1 cellular context compared by ENCODE assay signal in the genomic region with DNA sequence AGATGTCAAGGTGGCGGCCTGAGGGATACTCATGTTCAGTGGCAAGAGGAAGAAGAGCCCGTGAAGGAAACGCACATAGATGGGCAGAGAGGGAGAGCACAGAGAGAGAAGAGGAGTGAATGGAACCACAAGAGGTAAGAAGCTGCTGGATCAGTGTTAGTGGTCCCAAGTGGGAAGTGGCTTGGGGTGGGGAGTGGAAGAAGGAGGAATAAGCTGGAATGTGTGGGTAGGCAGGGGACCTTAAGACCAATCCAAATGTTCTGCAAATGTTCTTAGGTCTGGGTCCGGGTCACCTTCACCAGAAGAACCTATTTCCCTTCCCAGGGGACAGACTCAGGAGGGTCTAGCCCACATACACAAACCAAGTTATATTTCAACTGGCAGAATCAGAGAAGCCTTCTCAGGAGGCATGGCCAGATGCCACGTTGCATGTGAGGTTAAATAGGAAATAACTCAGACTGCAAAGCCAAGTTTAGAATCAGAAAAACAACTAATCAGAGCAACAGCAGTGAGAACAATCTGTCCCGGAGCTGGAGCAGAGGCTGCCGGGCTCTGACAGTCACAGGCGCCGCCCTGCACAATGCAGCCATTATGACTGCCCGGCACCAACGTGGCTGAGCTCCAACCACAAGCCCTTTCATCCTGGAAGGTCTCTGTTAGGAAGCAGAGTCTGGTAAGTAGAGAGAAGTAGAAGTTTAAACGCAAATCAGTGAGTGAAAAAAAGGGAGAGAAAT.
TF ChIP-seq lines count a peak whose summit lies in the region.

No MANE protein-coding gene starts in this region.

TF ChIP-seq in HCT116, 20 proteins besides CTCF, POLR2A, EP300 and RAD21 (continued from another document):
- TF ChIP-seq, protein P1, sequence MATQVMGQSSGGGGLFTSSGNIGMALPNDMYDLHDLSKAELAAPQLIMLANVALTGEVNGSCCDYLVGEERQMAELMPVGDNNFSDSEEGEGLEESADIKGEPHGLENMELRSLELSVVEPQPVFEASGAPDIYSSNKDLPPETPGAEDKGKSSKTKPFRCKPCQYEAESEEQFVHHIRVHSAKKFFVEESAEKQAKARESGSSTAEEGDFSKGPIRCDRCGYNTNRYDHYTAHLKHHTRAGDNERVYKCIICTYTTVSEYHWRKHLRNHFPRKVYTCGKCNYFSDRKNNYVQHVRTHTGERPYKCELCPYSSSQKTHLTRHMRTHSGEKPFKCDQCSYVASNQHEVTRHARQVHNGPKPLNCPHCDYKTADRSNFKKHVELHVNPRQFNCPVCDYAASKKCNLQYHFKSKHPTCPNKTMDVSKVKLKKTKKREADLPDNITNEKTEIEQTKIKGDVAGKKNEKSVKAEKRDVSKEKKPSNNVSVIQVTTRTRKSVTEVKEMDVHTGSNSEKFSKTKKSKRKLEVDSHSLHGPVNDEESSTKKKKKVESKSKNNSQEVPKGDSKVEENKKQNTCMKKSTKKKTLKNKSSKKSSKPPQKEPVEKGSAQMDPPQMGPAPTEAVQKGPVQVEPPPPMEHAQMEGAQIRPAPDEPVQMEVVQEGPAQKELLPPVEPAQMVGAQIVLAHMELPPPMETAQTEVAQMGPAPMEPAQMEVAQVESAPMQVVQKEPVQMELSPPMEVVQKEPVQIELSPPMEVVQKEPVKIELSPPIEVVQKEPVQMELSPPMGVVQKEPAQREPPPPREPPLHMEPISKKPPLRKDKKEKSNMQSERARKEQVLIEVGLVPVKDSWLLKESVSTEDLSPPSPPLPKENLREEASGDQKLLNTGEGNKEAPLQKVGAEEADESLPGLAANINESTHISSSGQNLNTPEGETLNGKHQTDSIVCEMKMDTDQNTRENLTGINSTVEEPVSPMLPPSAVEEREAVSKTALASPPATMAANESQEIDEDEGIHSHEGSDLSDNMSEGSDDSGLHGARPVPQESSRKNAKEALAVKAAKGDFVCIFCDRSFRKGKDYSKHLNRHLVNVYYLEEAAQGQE (IDR thresholded peaks at IDR 0.05; ENCODE audit: low read depth), result no peak
- TF ChIP-seq ZNF274 (IDR thresholded peaks at IDR 0.05; ENCODE audit: low read depth, low read length) (no peak), YY1 (IDR thresholded peaks at IDR 0.05; ENCODE audit: extremely low read depth, insufficient replicate concordance, low read depth, low read length) (no peak), EGR1 (IDR thresholded peaks at IDR 0.05; ENCODE audit: low read depth) (no peak), POLR2AphosphoS5 (IDR thresholded peaks at IDR 0.05; ENCODE audit: low read depth, low read length) (no peak)
- TF ChIP-seq, protein P2, sequence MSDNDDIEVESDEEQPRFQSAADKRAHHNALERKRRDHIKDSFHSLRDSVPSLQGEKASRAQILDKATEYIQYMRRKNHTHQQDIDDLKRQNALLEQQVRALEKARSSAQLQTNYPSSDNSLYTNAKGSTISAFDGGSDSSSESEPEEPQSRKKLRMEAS (IDR thresholded peaks at IDR 0.05), result no peak
- TF ChIP-seq, protein P3, sequence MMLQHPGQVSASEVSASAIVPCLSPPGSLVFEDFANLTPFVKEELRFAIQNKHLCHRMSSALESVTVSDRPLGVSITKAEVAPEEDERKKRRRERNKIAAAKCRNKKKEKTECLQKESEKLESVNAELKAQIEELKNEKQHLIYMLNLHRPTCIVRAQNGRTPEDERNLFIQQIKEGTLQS (IDR thresholded peaks at IDR 0.05), result no peak
